8 cellular contexts compared by ENCODE assay signal in genomic region chr5:134005415-134006118, GRCh38. TPM values are rescaled to one million over a fixed set of nuclear protein-coding genes. Genes with fewer than 3 reads are reported as not detected.
DNase-seq lines count a peak whose midpoint lies in the region; ATAC-seq and TF ChIP-seq lines count a peak whose summit lies in the region.

No MANE protein-coding gene starts in this region.

- H2AFZ ChIP-seq in GM23338: peak overlapping the region; percentile 90

- peak overlapping the region; percentile 74 for H3K4me3 ChIP-seq in BJ (ENCODE audit: low read depth, low read length)
- peak overlapping the region; percentile 93 for H3K4me3 ChIP-seq in GM23338
- H3K4me3 ChIP-seq in right atrium auricular region: peak overlapping the region; percentile 90 to 93
- peak overlapping the region; percentile 64 to 96 (median 86) for H3K4me3 ChIP-seq in sigmoid colon

- peak overlapping the region; percentile 91 for H3K4me3 Mint-ChIP-seq in GM23338
- peak overlapping the region; percentile 92 for H3K4me3 Mint-ChIP-seq in activated T-helper 2 cell treated with anti-CD3 and anti-CD28 coated beads, Interferon-gamma antibody, Interleukin-2, Interleukin-4, amounts not matched to agents 10 μg/mL and 5 μg/mL and 100 μg/mL, durations not matched to agents 14 hours and 24 hours and 36 hours (ENCODE audit: low read depth)

- intact Hi-C loops in activated T-helper 2 cell treated with anti-CD3 and anti-CD28 coated beads, Interferon-gamma antibody, Interleukin-2, Interleukin-4, amounts not matched to agents 10 μg/mL and 5 μg/mL and 100 μg/mL, durations not matched to agents 14 hours and 24 hours and 36 hours (cut with micrococcal nuclease): loop anchor here (2.0 to 10.0 kb wide), 2 partner anchors 37 to 639 kb away; partner anchors contain the start of genes C5orf15 and SEC24A
- intact Hi-C loops in sigmoid colon (cut with DNase I): loop anchor here (1.0 kb wide), 1 partner anchor 37 kb away; the partner anchor contains the start of gene C5orf15

- peak overlapping the region; percentile 95 for H3K27ac Mint-ChIP-seq in GM23338
- H3K27ac Mint-ChIP-seq in activated T-helper 2 cell treated with anti-CD3 and anti-CD28 coated beads, Interferon-gamma antibody, Interleukin-2, Interleukin-4, amounts not matched to agents 10 μg/mL and 5 μg/mL and 100 μg/mL, durations not matched to agents 14 hours and 24 hours and 36 hours: peak overlapping the region; percentile 86

- peaks cover 31% of the 10 kb centered on the region for H3K4me1 ChIP-seq in GM23338 (ENCODE audit: insufficient read depth)
- H3K4me1 ChIP-seq in right atrium auricular region: peaks cover 0 to 42% of the 10 kb centered on the region in 2 donors
- peaks cover 0 to 46% (median 39%) of the 10 kb centered on the region in 4 donors for H3K4me1 ChIP-seq in sigmoid colon

- CTCF ChIA-PET in BJ (lab: Yijun Ruan, JAX): interaction anchor here (0.7 to 1.9 kb wide), 5 partner anchors 9 to 136 kb away, joined by 4 to 6 read pairs (median 4); no protein-coding TSS in a partner anchor

- DNase-seq in BJ (ENCODE audit: low read depth) (no peak), GM23338 (ENCODE audit: low spot score) (peak; percentile 74), right atrium auricular region (ENCODE audit: low spot score) (no peak), sigmoid colon (peak; percentile 74), NCI-H128 (lab: John Stamatoyannopoulos, UW; ENCODE audit: unreplicated experiment) (no peak), mucosa of gallbladder (ENCODE audit: low spot score) (no peak)
- no peak for DNase-seq in activated T-helper 2 cell treated with anti-CD3 and anti-CD28 coated beads, Interferon-gamma antibody, Interleukin-2, Interleukin-4, amounts not matched to agents 10 μg/mL and 5 μg/mL and 100 μg/mL, durations not matched to agents 14 hours and 24 hours and 36 hours (ENCODE audit: low spot score)

- H3K27me3 ChIP-seq in BJ (ENCODE audit: control insufficient read depth, insufficient read depth, low read length) (no peaks in the 10 kb centered on the region), GM23338 (ENCODE audit: insufficient read depth) (no peaks in the 10 kb centered on the region), right atrium auricular region (no peaks in the 10 kb centered on the region), sigmoid colon (no peaks in the 10 kb centered on the region)

- no peaks in the 10 kb centered on the region for H3K9me3 Mint-ChIP-seq in GM23338
- no peaks in the 10 kb centered on the region for H3K9me3 Mint-ChIP-seq in activated T-helper 2 cell treated with anti-CD3 and anti-CD28 coated beads, Interferon-gamma antibody, Interleukin-2, Interleukin-4, amounts not matched to agents 10 μg/mL and 5 μg/mL and 100 μg/mL, durations not matched to agents 14 hours and 24 hours and 36 hours

- H3F3A ChIP-seq in GM23338 (replicated peaks; ENCODE audit: low read depth): peaks cover 8% of the 10 kb centered on the region

- TF ChIP-seq CTCF in BJ (IDR thresholded peaks at IDR 0.05; ENCODE audit: insufficient read depth, low read depth, low read length): no peak
- no peak for TF ChIP-seq CTCF in GM23338 (conservative IDR thresholded peaks at IDR 0.05; ENCODE audit: low read depth in 2 of 2)
- no peak for TF ChIP-seq CTCF in right atrium auricular region (IDR thresholded peaks at IDR 0.05)
- no peak for TF ChIP-seq CTCF in sigmoid colon (IDR thresholded peaks at IDR 0.05)

- peaks cover 17% of the 10 kb centered on the region for H3K27me3 Mint-ChIP-seq in GM23338 (ENCODE audit: insufficient read depth, low read depth, poor library complexity)
- no peaks in the 10 kb centered on the region for H3K27me3 Mint-ChIP-seq in activated T-helper 2 cell treated with anti-CD3 and anti-CD28 coated beads, Interferon-gamma antibody, Interleukin-2, Interleukin-4, amounts not matched to agents 10 μg/mL and 5 μg/mL and 100 μg/mL, durations not matched to agents 14 hours and 24 hours and 36 hours (ENCODE audit: low read depth)

- H3K36me3 Mint-ChIP-seq in GM23338 (ENCODE audit: low read depth): peaks cover 15% of the 10 kb centered on the region
- H3K36me3 Mint-ChIP-seq in activated T-helper 2 cell treated with anti-CD3 and anti-CD28 coated beads, Interferon-gamma antibody, Interleukin-2, Interleukin-4, amounts not matched to agents 10 μg/mL and 5 μg/mL and 100 μg/mL, durations not matched to agents 14 hours and 24 hours and 36 hours (ENCODE audit: low read depth): peaks cover 39% of the 10 kb centered on the region

- peaks cover 37% of the 10 kb centered on the region for H3K79me2 ChIP-seq in GM23338 (replicated peaks; ENCODE audit: insufficient read depth)

- POLR2A ChIA-PET in BJ (lab: Charles Lee): interaction anchor here (0.5 kb wide), 1 partner anchor 1940 kb away, joined by 10 read pairs; no protein-coding TSS in a partner anchor

- no peaks in the 10 kb centered on the region for H3K9me2 ChIP-seq in GM23338 (ENCODE audit: insufficient read depth)

- WGBS in sigmoid colon, 2 donors: 6 to 19% methylated on average over 41 of the region's 41 CpGs

- TF ChIP-seq EP300 in sigmoid colon (IDR thresholded peaks at IDR 0.05): no peak

- peaks cover 40% of the 10 kb centered on the region for H3K4me1 Mint-ChIP-seq in GM23338
- peaks cover 33% of the 10 kb centered on the region for H3K4me1 Mint-ChIP-seq in activated T-helper 2 cell treated with anti-CD3 and anti-CD28 coated beads, Interferon-gamma antibody, Interleukin-2, Interleukin-4, amounts not matched to agents 10 μg/mL and 5 μg/mL and 100 μg/mL, durations not matched to agents 14 hours and 24 hours and 36 hours (ENCODE audit: low read depth)

- ATAC-seq in GM23338 (peak; percentile 34), HG02885 (IDR thresholded peaks at IDR 0.05; ENCODE audit: poor library complexity, unreplicated experiment) (no peak)

- peak; percentile 32 to 34 for TF ChIP-seq POLR2A in sigmoid colon (IDR thresholded peaks at IDR 0.05)

- peak overlapping the region; percentile 87 for H3K27ac ChIP-seq in GM23338 (ENCODE audit: low read depth)
- peak overlapping the region; percentile 99 to 100 for H3K27ac ChIP-seq in right atrium auricular region
- H3K27ac ChIP-seq in sigmoid colon: peak overlapping the region; percentile 98 to 100 (median 98)

- peak overlapping the region; percentile 93 for H3K4me2 ChIP-seq in GM23338

- H4K20me1 ChIP-seq in GM23338 (replicated peaks; ENCODE audit: insufficient read depth): peaks cover 28% of the 10 kb centered on the region

- H3K36me3 ChIP-seq in BJ (ENCODE audit: control insufficient read depth, insufficient read depth, low read length) (peaks cover 5% of the 10 kb centered on the region), GM23338 (ENCODE audit: insufficient read depth) (peaks cover 5% of the 10 kb centered on the region; the same call in 1 of the 2 replicates), right atrium auricular region (peaks cover 12% of the 10 kb centered on the region), sigmoid colon (peaks cover 0 to 7% (median 0%) of the 10 kb centered on the region in 4 donors)

- H3K9me3 ChIP-seq in right atrium auricular region (no peaks in the 10 kb centered on the region), sigmoid colon (no peaks in the 10 kb centered on the region)

TF ChIP-seq in GM23338, 12 proteins besides CTCF, POLR2A, EP300 and RAD21 (continues in another document):
- no peak for TF ChIP-seq ETS1 (IDR thresholded peaks at IDR 0.05)
- TF ChIP-seq EZH2 (IDR thresholded peaks at IDR 0.05; ENCODE audit: low read depth, unreplicated experiment): no peak
- no peak for TF ChIP-seq POLR2AphosphoS5 (IDR thresholded peaks at IDR 0.05; ENCODE audit: low read depth)

RNA-seq across cellular contexts. Expression of gene VDAC1, which starts 0.8 kb away (rescaled TPM):
- polyA plus RNA-seq in BJ (2011; rRNA removed) (187 and 195 TPM in 2 replicates), GM23338 (2016; fragmentation: Nextera tagmentation; extraction: Ambion mirVana) (285 and 300 TPM in 2 replicates), sigmoid colon (100 to 1,000 TPM; 192 to 361 (median 218) TPM)
- polyA minus RNA-seq in BJ (2011; rRNA and poly(A)+ RNA removed): 59.9 and 81.0 TPM in 2 replicates
- 329 and 363 TPM in 2 replicates for total RNA-seq in GM23338 (2014; rRNA removed; shearing (Covaris generic))
- total RNA-seq in activated T-helper 2 cell treated with anti-CD3 and anti-CD28 coated beads, Interferon-gamma antibody, Interleukin-2, Interleukin-4, amounts not matched to agents 10 μg/mL and 5 μg/mL and 100 μg/mL, durations not matched to agents 14 hours and 24 hours and 36 hours: 455 and 459 TPM in 2 replicates
- total RNA-seq in right atrium auricular region (100 to 1,000 TPM; 263 to 394 TPM), sigmoid colon (10 to 100 TPM; 71.3 to 99.2 (median 78.9) TPM), mucosa of gallbladder (222 TPM)

RNA-seq across cellular contexts. Expression of gene C5orf15, which starts 37.1 kb away (rescaled TPM):
- 48.1 and 85.5 TPM in 2 replicates for polyA plus RNA-seq in BJ (2011; rRNA removed)
- polyA minus RNA-seq in BJ (2011; rRNA and poly(A)+ RNA removed): 14.9 and 15.5 TPM in 2 replicates
- total RNA-seq in GM23338 (2014; rRNA removed; shearing (Covaris generic)): 61.4 and 67.4 TPM in 2 replicates
- 28.6 and 37.7 TPM in 2 replicates for polyA plus RNA-seq in GM23338 (2016; fragmentation: Nextera tagmentation; extraction: Ambion mirVana)
- 63.7 and 66.7 TPM in 2 replicates for total RNA-seq in activated T-helper 2 cell treated with anti-CD3 and anti-CD28 coated beads, Interferon-gamma antibody, Interleukin-2, Interleukin-4, amounts not matched to agents 10 μg/mL and 5 μg/mL and 100 μg/mL, durations not matched to agents 14 hours and 24 hours and 36 hours
- total RNA-seq in right atrium auricular region: 10 to 100 TPM; 32.6 to 59.8 TPM
- total RNA-seq in sigmoid colon: 10 to 100 TPM; 22.8 to 38.5 (median 30.9) TPM
- polyA plus RNA-seq in sigmoid colon: 10 to 100 TPM in 2 of 3 donors, 1 to 10 TPM in 1; 6.6 to 34.1 (median 15.7) TPM
- total RNA-seq in mucosa of gallbladder: 39.0 TPM

Comparison
In these comparisons a context has a peak if more than half of its experiments do, and no peak if none do; other contexts are left out.
1. DNase-seq: peak in GM23338 (single experiment) and sigmoid colon (single experiment); none in BJ (single experiment), activated T-helper 2 cell treated with anti-CD3 and anti-CD28 coated beads, Interferon-gamma antibody, Interleukin-2, Interleukin-4, amounts not matched to agents 10 μg/mL and 5 μg/mL and 100 μg/mL, durations not matched to agents 14 hours and 24 hours and 36 hours (single experiment), right atrium auricular region (single experiment), NCI-H128 (single experiment) and mucosa of gallbladder (single experiment).
2. Peak in every context shown above with its lines, with median percentiles within 50 percentile points of each other: H3K4me3 ChIP-seq and H3K27ac ChIP-seq.